ENCODE assay signal across 30 cellular contexts in genomic region chr18:45343365-45343764, GRCh38.
"Had no signal": no experiment of that assay in that cellular context is flagged by ENCODE, and none has a peak within 500 bp of the region (broad histone marks: within the 10 kb centered on the region; RNA-seq: fewer than 3 reads in every experiment).

No MANE protein-coding gene starts in this region.

- H3K27ac Mint-ChIP-seq: activated B cell treated with CpG ODN at 0.5 μM for 24 hours; activated CD8-positive, alpha-beta T cell treated with anti-CD3 and anti-CD28 coated beads for 36 hours; activated naive CD8-positive, alpha-beta T cell; activated T-helper 17 cell treated with anti-CD3 and anti-CD28 coated beads, Interleukin-2, amount 50 U/mL, for 72 hours; effector memory CD8-positive, alpha-beta T cell; T-helper 17 cell; T-helper 2 cell treated with Interferon-gamma antibody and Interleukin-4, amounts not matched to agents 5 μg/mL and 100 μg/mL, for 36 hours had no signal

- H3K4me1 ChIP-seq: gastroesophageal sphincter had no signal

- H3K4me3 ChIP-seq: esophagus muscularis mucosa, gastroesophageal sphincter had no signal

- H3K4me3 Mint-ChIP-seq: activated B cell treated with CpG ODN at 0.5 μM for 24 hours; activated CD8-positive, alpha-beta T cell treated with anti-CD3 and anti-CD28 coated beads for 36 hours; activated naive CD8-positive, alpha-beta T cell; activated T-cell treated with anti-CD3 and anti-CD28 coated beads, Interleukin-2, amount 50 U/mL, for 4 hours; activated T-helper 17 cell treated with anti-CD3 and anti-CD28 coated beads, Interleukin-2, amount 50 U/mL, for 72 hours; effector memory CD8-positive, alpha-beta T cell; T-helper 17 cell; T-helper 2 cell treated with Interferon-gamma antibody and Interleukin-4, amounts not matched to agents 5 μg/mL and 100 μg/mL, for 36 hours had no signal

- DNase-seq: activated B cell treated with CpG ODN at 0.5 μM for 24 hours; activated CD4-positive, alpha-beta T cell treated with anti-CD3 and anti-CD28 coated beads for 48 hours; activated CD4-positive, alpha-beta T cell treated with anti-CD3 and anti-CD28 coated beads, Interleukin-2, amount 50 U/mL, for 1 hour; activated CD4-positive, alpha-beta T cell treated with anti-CD3 and anti-CD28 coated beads, Interleukin-2, amount 50 U/mL, for 48 hours; activated CD8-positive, alpha-beta memory T cell treated with anti-CD3 and anti-CD28 coated beads for 24 hours; activated CD8-positive, alpha-beta T cell treated with anti-CD3 and anti-CD28 coated beads for 36 hours; activated effector memory CD4-positive, alpha-beta T cell treated with Interleukin-2 at 50 U/mL for 16 hours; activated gamma-delta T cell treated with Interleukin-2 at 50 U/mL for 16 hours; activated naive CD4-positive, alpha-beta T cell treated with anti-CD3 and anti-CD28 coated beads, Interleukin-2, amount 50 U/mL, for 16 hours; activated naive CD4-positive, alpha-beta T cell treated with Interleukin-2 at 50 U/mL for 16 hours; activated T-cell treated with anti-CD3 and anti-CD28 coated beads, Interleukin-2, amount 50 U/mL, for 4 hours; amniotic stem cell; anterior cingulate cortex; brain microvascular endothelial cell; cortex of kidney; dermis blood vessel endothelial cell; effector CD4-positive, alpha-beta T cell; effector memory CD8-positive, alpha-beta T cell; erythroblast; foreskin keratinocyte; T-helper 1 cell; T-helper 17 cell; T1000; WERI-Rb-1 had no signal

- H3K36me3 ChIP-seq: brain microvascular endothelial cell, esophagus muscularis mucosa, gastroesophageal sphincter, WERI-Rb-1 had no signal

- H3K4me1 Mint-ChIP-seq: activated B cell treated with CpG ODN at 0.5 μM for 24 hours; activated T-helper 17 cell treated with anti-CD3 and anti-CD28 coated beads, Interleukin-2, amount 50 U/mL, for 72 hours; T-helper 17 cell had no signal

- ATAC-seq: activated CD4-positive, CD25-positive, alpha-beta regulatory T cell treated with anti-CD3 and anti-CD28 coated beads, Interleukin-2, amount 50 U/mL, for 24 hours; activated CD8-positive, alpha-beta T cell treated with anti-CD3 and anti-CD28 coated beads for 36 hours; activated T-cell treated with anti-CD3 and anti-CD28 coated beads, Interleukin-2, amount 50 U/mL, for 4 hours; activated T-helper 17 cell treated with anti-CD3 and anti-CD28 coated beads, Interleukin-2, amount 50 U/mL, for 72 hours; effector memory CD8-positive, alpha-beta T cell; foreskin keratinocyte; gastroesophageal sphincter; T-helper 17 cell had no signal

- H3K27ac ChIP-seq: brain microvascular endothelial cell, esophagus muscularis mucosa, foreskin keratinocyte, gastroesophageal sphincter, WERI-Rb-1 had no signal

- H3K9me3 ChIP-seq: esophagus muscularis mucosa, gastroesophageal sphincter had no signal

- H3K36me3 Mint-ChIP-seq: activated naive CD8-positive, alpha-beta T cell had no signal

- H3K9me3 Mint-ChIP-seq: activated B cell treated with CpG ODN at 0.5 μM for 24 hours; activated CD8-positive, alpha-beta T cell treated with anti-CD3 and anti-CD28 coated beads for 36 hours; activated T-cell treated with anti-CD3 and anti-CD28 coated beads, Interleukin-2, amount 50 U/mL, for 4 hours; activated T-helper 17 cell treated with anti-CD3 and anti-CD28 coated beads, Interleukin-2, amount 50 U/mL, for 72 hours; effector memory CD8-positive, alpha-beta T cell; T-helper 2 cell treated with Interferon-gamma antibody and Interleukin-4, amounts not matched to agents 5 μg/mL and 100 μg/mL, for 36 hours had no signal

- H3K27me3 ChIP-seq: brain microvascular endothelial cell, esophagus muscularis mucosa, foreskin keratinocyte, gastroesophageal sphincter had no signal
